In genomic region chr1:144551543-144552424, GRCh38 we compare ENCODE assay signal across 1 cellular context.
TF ChIP-seq lines count a peak whose summit lies in the region.

No MANE protein-coding gene starts in this region.

TF ChIP-seq in K562, 482 proteins besides CTCF, POLR2A, EP300 and RAD21 (continued from another document and continues in another):
- TF ChIP-seq BCLAF1 (IDR thresholded peaks at IDR 0.05; ENCODE audit: borderline replicate concordance in 1 of 2, control insufficient read depth in 1 of 2, low read depth in 2 of 2, low read length in 1 of 2) (peak; percentile 22 to 99; a peak in 3 of 4 replicates), HDAC2 (IDR thresholded peaks at IDR 0.05) (peak; percentile 89), FOXK1 (CRISPR knock-in tag; IDR thresholded peaks at IDR 0.05; ENCODE audit: borderline replicate concordance) (peak; percentile 46; the same call in 1 of the 2 replicates), DDX20 (tag; IDR thresholded peaks at IDR 0.05; ENCODE audit: low read depth) (no peak), ZBTB11 (CRISPR knock-in tag; IDR thresholded peaks at IDR 0.05) (peak in 2 of 3 experiments; percentile 59 to 88; a peak in 3 of 6 replicates), E2F4 (CRISPR knock-in tag; IDR thresholded peaks at IDR 0.05; ENCODE audit: low read depth) (no peak), ZNF589 (CRISPR knock-in tag; IDR thresholded peaks at IDR 0.05; ENCODE audit: low read depth) (peak; percentile 36), ZNF282 (CRISPR knock-in tag; IDR thresholded peaks at IDR 0.05) (no peak), HEY1 (CRISPR knock-in tag; IDR thresholded peaks at IDR 0.05; ENCODE audit: borderline replicate concordance) (peak; percentile 94; the same call in 1 of the 2 replicates), MITF (IDR thresholded peaks at IDR 0.05) (peak; percentile 2; the same call in 1 of the 2 replicates), CREB1 (IDR thresholded peaks at IDR 0.05) (peak; percentile 87), CREB1 (CRISPR knock-in tag; IDR thresholded peaks at IDR 0.05) (peak; percentile 90), TEAD2 (tag; IDR thresholded peaks at IDR 0.05) (no peak), FOXA1 (IDR thresholded peaks at IDR 0.05; ENCODE audit: borderline replicate concordance) (no peak), ZC3H11A (IDR thresholded peaks at IDR 0.05; ENCODE audit: low read depth, low read length) (no peak), ETS2 (tag; IDR thresholded peaks at IDR 0.05; ENCODE audit: borderline replicate concordance, poor library complexity, severe bottlenecking) (no peak), TOE1 (IDR thresholded peaks at IDR 0.05; ENCODE audit: borderline replicate concordance) (peak; percentile 81), TOE1 (CRISPR knock-in tag; IDR thresholded peaks at IDR 0.05; ENCODE audit: borderline replicate concordance, low read depth) (peak; percentile 79; the same call in 1 of the 2 replicates), FIP1L1 (IDR thresholded peaks at IDR 0.05; ENCODE audit: low read depth, low read length, poor library complexity, severe bottlenecking) (no peak), MCM3 (IDR thresholded peaks at IDR 0.05) (no peak), ZC3H8 (IDR thresholded peaks at IDR 0.05) (peak; percentile 99), CEBPG (CRISPR knock-in tag; IDR thresholded peaks at IDR 0.05) (no peak), CEBPG (tag; conservative IDR thresholded peaks at IDR 0.05 in 1 of 2, IDR thresholded peaks at IDR 0.05 in 1 of 2) (no peak), HMG20A (CRISPR knock-in tag; conservative IDR thresholded peaks at IDR 0.05) (no peak), ZBTB8A (IDR thresholded peaks at IDR 0.05; ENCODE audit: partially characterized antibody) (peak; percentile 73), EWSR1 (IDR thresholded peaks at IDR 0.05; ENCODE audit: borderline replicate concordance, low read depth, partially characterized antibody) (peak; percentile 98), POLR2H (tag; IDR thresholded peaks at IDR 0.05; ENCODE audit: low read depth) (peak; percentile 99), MTF1 (CRISPR knock-in tag; IDR thresholded peaks at IDR 0.05; ENCODE audit: borderline replicate concordance) (no peak), STAT6 (CRISPR knock-in tag; IDR thresholded peaks at IDR 0.05) (no peak), ARID2 (IDR thresholded peaks at IDR 0.05) (0 out of 2 replicates have a peak, but pooled peaks have one; percentile 24), ZNF274 (IDR thresholded peaks at IDR 0.05; ENCODE audit: borderline replicate concordance, low read depth, low read length) (no peak), KHSRP (IDR thresholded peaks at IDR 0.05) (peak; percentile 82), ZNF696 (CRISPR knock-in tag; conservative IDR thresholded peaks at IDR 0.05) (peak; percentile 94), KDM2B (CRISPR knock-in tag; IDR thresholded peaks at IDR 0.05) (no peak), POLR3A (IDR thresholded peaks at IDR 0.05; ENCODE audit: borderline replicate concordance, extremely low read depth, insufficient read depth, insufficient read length) (no peak)
- TF ChIP-seq, protein P1, sequence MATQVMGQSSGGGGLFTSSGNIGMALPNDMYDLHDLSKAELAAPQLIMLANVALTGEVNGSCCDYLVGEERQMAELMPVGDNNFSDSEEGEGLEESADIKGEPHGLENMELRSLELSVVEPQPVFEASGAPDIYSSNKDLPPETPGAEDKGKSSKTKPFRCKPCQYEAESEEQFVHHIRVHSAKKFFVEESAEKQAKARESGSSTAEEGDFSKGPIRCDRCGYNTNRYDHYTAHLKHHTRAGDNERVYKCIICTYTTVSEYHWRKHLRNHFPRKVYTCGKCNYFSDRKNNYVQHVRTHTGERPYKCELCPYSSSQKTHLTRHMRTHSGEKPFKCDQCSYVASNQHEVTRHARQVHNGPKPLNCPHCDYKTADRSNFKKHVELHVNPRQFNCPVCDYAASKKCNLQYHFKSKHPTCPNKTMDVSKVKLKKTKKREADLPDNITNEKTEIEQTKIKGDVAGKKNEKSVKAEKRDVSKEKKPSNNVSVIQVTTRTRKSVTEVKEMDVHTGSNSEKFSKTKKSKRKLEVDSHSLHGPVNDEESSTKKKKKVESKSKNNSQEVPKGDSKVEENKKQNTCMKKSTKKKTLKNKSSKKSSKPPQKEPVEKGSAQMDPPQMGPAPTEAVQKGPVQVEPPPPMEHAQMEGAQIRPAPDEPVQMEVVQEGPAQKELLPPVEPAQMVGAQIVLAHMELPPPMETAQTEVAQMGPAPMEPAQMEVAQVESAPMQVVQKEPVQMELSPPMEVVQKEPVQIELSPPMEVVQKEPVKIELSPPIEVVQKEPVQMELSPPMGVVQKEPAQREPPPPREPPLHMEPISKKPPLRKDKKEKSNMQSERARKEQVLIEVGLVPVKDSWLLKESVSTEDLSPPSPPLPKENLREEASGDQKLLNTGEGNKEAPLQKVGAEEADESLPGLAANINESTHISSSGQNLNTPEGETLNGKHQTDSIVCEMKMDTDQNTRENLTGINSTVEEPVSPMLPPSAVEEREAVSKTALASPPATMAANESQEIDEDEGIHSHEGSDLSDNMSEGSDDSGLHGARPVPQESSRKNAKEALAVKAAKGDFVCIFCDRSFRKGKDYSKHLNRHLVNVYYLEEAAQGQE (CRISPR knock-in tag; IDR thresholded peaks at IDR 0.05; ENCODE audit: low read depth): peak; percentile 39; the same call in 1 of the 2 replicates
- TF ChIP-seq, protein P2, sequence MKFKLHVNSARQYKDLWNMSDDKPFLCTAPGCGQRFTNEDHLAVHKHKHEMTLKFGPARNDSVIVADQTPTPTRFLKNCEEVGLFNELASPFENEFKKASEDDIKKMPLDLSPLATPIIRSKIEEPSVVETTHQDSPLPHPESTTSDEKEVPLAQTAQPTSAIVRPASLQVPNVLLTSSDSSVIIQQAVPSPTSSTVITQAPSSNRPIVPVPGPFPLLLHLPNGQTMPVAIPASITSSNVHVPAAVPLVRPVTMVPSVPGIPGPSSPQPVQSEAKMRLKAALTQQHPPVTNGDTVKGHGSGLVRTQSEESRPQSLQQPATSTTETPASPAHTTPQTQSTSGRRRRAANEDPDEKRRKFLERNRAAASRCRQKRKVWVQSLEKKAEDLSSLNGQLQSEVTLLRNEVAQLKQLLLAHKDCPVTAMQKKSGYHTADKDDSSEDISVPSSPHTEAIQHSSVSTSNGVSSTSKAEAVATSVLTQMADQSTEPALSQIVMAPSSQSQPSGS (CRISPR knock-in tag; IDR thresholded peaks at IDR 0.05): no peak; the same call in 1 of the 2 replicates
- TF ChIP-seq, protein P3, sequence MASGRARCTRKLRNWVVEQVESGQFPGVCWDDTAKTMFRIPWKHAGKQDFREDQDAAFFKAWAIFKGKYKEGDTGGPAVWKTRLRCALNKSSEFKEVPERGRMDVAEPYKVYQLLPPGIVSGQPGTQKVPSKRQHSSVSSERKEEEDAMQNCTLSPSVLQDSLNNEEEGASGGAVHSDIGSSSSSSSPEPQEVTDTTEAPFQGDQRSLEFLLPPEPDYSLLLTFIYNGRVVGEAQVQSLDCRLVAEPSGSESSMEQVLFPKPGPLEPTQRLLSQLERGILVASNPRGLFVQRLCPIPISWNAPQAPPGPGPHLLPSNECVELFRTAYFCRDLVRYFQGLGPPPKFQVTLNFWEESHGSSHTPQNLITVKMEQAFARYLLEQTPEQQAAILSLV (tag; IDR thresholded peaks at IDR 0.05): peak; percentile 68; the same call in 1 of the 2 replicates
- TF ChIP-seq, protein P4, sequence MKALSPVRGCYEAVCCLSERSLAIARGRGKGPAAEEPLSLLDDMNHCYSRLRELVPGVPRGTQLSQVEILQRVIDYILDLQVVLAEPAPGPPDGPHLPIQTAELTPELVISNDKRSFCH (CRISPR knock-in tag; IDR thresholded peaks at IDR 0.05): no peak
- TF ChIP-seq, protein P4 (tag; IDR thresholded peaks at IDR 0.05): peak; percentile 82; the same call in 1 of the 2 replicates
- TF ChIP-seq, protein P5, sequence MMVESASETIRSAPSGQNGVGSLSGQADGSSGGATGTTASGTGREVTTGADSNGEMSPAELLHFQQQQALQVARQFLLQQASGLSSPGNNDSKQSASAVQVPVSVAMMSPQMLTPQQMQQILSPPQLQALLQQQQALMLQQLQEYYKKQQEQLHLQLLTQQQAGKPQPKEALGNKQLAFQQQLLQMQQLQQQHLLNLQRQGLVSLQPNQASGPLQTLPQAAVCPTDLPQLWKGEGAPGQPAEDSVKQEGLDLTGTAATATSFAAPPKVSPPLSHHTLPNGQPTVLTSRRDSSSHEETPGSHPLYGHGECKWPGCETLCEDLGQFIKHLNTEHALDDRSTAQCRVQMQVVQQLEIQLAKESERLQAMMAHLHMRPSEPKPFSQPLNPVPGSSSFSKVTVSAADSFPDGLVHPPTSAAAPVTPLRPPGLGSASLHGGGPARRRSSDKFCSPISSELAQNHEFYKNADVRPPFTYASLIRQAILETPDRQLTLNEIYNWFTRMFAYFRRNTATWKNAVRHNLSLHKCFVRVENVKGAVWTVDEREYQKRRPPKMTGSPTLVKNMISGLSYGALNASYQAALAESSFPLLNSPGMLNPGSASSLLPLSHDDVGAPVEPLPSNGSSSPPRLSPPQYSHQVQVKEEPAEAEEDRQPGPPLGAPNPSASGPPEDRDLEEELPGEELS (CRISPR knock-in tag; IDR thresholded peaks at IDR 0.05; ENCODE audit: borderline replicate concordance): no peak
